ENCODE assay signal across 1 cellular context in the genomic region with DNA sequence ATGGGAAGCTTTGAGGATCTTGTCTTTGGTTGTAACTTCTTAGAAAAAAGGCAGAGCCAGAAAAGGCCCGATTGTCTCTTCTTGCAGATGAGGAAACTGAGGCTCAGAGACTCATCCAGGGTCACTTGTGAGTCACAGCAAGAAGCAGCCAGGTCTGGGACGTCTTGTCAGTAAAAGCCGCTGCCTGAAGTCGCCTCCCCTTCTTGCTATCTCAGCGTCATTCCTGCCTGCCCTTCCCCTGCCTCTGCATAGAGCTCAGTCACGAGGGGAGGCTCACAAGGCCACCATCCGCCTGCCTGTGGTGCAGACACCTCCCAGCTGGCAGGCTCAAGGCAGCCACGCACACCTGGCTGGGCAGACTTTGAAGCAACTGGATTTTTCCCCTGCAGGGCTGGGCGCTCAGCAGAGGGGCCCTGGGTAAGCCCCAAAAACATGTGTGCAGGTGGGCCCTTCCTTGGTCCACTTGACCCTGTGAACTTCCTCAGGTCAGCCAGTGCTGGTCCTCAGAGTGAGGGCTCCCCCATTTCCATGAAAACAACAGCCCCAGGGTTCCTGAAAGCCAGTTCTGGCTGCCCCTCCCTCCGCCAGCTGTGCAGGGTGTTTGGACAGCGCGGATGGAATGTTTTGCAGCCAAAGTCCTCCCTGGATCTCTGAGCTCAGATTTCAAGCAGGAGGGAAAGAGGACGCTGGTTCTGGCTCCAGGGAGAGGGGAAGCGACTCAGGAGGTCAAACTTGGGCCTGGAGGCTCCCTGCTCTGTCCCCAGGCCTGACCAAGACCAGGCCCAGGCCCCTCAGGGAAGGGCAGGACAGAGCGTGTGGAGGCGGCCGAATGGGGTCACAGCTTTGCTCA.
A peak's percentile ranks its signal among the peaks of the same experiment; 100 is the strongest.
TF ChIP-seq lines count a peak whose summit lies in the region.

No MANE protein-coding gene starts in this region.

TF ChIP-seq in K562, 482 proteins besides CTCF, POLR2A, EP300 and RAD21 (continues in another document):
- TF ChIP-seq, protein P1, sequence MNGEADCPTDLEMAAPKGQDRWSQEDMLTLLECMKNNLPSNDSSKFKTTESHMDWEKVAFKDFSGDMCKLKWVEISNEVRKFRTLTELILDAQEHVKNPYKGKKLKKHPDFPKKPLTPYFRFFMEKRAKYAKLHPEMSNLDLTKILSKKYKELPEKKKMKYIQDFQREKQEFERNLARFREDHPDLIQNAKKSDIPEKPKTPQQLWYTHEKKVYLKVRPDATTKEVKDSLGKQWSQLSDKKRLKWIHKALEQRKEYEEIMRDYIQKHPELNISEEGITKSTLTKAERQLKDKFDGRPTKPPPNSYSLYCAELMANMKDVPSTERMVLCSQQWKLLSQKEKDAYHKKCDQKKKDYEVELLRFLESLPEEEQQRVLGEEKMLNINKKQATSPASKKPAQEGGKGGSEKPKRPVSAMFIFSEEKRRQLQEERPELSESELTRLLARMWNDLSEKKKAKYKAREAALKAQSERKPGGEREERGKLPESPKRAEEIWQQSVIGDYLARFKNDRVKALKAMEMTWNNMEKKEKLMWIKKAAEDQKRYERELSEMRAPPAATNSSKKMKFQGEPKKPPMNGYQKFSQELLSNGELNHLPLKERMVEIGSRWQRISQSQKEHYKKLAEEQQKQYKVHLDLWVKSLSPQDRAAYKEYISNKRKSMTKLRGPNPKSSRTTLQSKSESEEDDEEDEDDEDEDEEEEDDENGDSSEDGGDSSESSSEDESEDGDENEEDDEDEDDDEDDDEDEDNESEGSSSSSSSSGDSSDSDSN (IDR thresholded peaks at IDR 0.05; ENCODE audit: borderline replicate concordance in 1 of 2, low read depth in 2 of 2, low read length in 2 of 2): peak in 1 of 2 experiments; percentile 83; a peak in 2 of 4 replicates
- TF ChIP-seq ZBTB11 (CRISPR knock-in tag; IDR thresholded peaks at IDR 0.05): 0 out of 6 replicates have a peak, but pooled peaks of 1 of the 3 experiments have one; percentile 17
- no peak for TF ChIP-seq NR2C1 (IDR thresholded peaks at IDR 0.05)
- peak; percentile 33; the same call in 1 of the 2 replicates for TF ChIP-seq NR2C1 (tag; IDR thresholded peaks at IDR 0.05)
- TF ChIP-seq CBFA2T2 (conservative IDR thresholded peaks at IDR 0.05): peak; percentile 12; the same call in 1 of the 2 replicates
- 0 out of 2 replicates have a peak, but pooled peaks have one; percentile 37 for TF ChIP-seq RBFOX2 (IDR thresholded peaks at IDR 0.05; ENCODE audit: low read depth, low read length)
- no peak for TF ChIP-seq ZKSCAN1 (IDR thresholded peaks at IDR 0.05; ENCODE audit: low read depth, low read length)
- peak; percentile 48 for TF ChIP-seq ZFX (CRISPR knock-in tag; IDR thresholded peaks at IDR 0.05)
- TF ChIP-seq, protein P2, sequence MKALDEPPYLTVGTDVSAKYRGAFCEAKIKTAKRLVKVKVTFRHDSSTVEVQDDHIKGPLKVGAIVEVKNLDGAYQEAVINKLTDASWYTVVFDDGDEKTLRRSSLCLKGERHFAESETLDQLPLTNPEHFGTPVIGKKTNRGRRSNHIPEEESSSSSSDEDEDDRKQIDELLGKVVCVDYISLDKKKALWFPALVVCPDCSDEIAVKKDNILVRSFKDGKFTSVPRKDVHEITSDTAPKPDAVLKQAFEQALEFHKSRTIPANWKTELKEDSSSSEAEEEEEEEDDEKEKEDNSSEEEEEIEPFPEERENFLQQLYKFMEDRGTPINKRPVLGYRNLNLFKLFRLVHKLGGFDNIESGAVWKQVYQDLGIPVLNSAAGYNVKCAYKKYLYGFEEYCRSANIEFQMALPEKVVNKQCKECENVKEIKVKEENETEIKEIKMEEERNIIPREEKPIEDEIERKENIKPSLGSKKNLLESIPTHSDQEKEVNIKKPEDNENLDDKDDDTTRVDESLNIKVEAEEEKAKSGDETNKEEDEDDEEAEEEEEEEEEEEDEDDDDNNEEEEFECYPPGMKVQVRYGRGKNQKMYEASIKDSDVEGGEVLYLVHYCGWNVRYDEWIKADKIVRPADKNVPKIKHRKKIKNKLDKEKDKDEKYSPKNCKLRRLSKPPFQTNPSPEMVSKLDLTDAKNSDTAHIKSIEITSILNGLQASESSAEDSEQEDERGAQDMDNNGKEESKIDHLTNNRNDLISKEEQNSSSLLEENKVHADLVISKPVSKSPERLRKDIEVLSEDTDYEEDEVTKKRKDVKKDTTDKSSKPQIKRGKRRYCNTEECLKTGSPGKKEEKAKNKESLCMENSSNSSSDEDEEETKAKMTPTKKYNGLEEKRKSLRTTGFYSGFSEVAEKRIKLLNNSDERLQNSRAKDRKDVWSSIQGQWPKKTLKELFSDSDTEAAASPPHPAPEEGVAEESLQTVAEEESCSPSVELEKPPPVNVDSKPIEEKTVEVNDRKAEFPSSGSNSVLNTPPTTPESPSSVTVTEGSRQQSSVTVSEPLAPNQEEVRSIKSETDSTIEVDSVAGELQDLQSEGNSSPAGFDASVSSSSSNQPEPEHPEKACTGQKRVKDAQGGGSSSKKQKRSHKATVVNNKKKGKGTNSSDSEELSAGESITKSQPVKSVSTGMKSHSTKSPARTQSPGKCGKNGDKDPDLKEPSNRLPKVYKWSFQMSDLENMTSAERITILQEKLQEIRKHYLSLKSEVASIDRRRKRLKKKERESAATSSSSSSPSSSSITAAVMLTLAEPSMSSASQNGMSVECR (CRISPR knock-in tag; IDR thresholded peaks at IDR 0.05): no peak
- TF ChIP-seq ID3 (CRISPR knock-in tag; IDR thresholded peaks at IDR 0.05): no peak
- 0 out of 2 replicates have a peak, but pooled peaks have one; percentile 17 for TF ChIP-seq ID3 (tag; IDR thresholded peaks at IDR 0.05)
- peak; percentile 22; the same call in 1 of the 2 replicates for TF ChIP-seq CXXC5 (CRISPR knock-in tag; IDR thresholded peaks at IDR 0.05)
- no peak for TF ChIP-seq PHTF2 (CRISPR knock-in tag; IDR thresholded peaks at IDR 0.05)
- TF ChIP-seq ZFP36 (IDR thresholded peaks at IDR 0.05; ENCODE audit: low read depth, low read length, partially characterized antibody): peak; percentile 56
- TF ChIP-seq, protein P3, sequence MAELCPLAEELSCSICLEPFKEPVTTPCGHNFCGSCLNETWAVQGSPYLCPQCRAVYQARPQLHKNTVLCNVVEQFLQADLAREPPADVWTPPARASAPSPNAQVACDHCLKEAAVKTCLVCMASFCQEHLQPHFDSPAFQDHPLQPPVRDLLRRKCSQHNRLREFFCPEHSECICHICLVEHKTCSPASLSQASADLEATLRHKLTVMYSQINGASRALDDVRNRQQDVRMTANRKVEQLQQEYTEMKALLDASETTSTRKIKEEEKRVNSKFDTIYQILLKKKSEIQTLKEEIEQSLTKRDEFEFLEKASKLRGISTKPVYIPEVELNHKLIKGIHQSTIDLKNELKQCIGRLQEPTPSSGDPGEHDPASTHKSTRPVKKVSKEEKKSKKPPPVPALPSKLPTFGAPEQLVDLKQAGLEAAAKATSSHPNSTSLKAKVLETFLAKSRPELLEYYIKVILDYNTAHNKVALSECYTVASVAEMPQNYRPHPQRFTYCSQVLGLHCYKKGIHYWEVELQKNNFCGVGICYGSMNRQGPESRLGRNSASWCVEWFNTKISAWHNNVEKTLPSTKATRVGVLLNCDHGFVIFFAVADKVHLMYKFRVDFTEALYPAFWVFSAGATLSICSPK (IDR thresholded peaks at IDR 0.05; ENCODE audit: borderline replicate concordance): no peak
- no peak for TF ChIP-seq MAFF (IDR thresholded peaks at IDR 0.05; ENCODE audit: low read length)
- no peak for TF ChIP-seq ZNF41 (CRISPR knock-in tag; conservative IDR thresholded peaks at IDR 0.05)
- no peak for TF ChIP-seq GABPB2 (CRISPR knock-in tag; conservative IDR thresholded peaks at IDR 0.05)
- peak; percentile 60 for TF ChIP-seq TBP (optimal IDR thresholded peaks at IDR 0.05; ENCODE audit: low read depth, low read length)
- TF ChIP-seq BCOR (IDR thresholded peaks at IDR 0.05): peak; percentile 83
- peak; percentile 39; the same call in 1 of the 2 replicates for TF ChIP-seq JUND (IDR thresholded peaks at IDR 0.05; ENCODE audit: borderline replicate concordance, low read depth, low read length)
- no peak; the same call in 2 of the 3 replicates for TF ChIP-seq JUND (tag; IDR thresholded peaks at IDR 0.05; ENCODE audit: borderline replicate concordance, low read depth, low read length)
- no peak for TF ChIP-seq BRD9 (IDR thresholded peaks at IDR 0.05; ENCODE audit: low read depth, partially characterized antibody)
- TF ChIP-seq MAX (CRISPR knock-in tag; IDR thresholded peaks at IDR 0.05): peak; percentile 67
- no peak for TF ChIP-seq NR2C2 (CRISPR knock-in tag; IDR thresholded peaks at IDR 0.05)
- peak; percentile 43; the same call in 1 of the 2 replicates for TF ChIP-seq NR2C2 (tag; IDR thresholded peaks at IDR 0.05)
- TF ChIP-seq ZNF561 (CRISPR knock-in tag; conservative IDR thresholded peaks at IDR 0.05): no peak
- peak; percentile 7 for TF ChIP-seq MEIS2 (IDR thresholded peaks at IDR 0.05; ENCODE audit: partially characterized antibody)
- TF ChIP-seq NRF1 (conservative IDR thresholded peaks at IDR 0.05 in 1 of 2, IDR thresholded peaks at IDR 0.05 in 1 of 2): peak in 1 of 2 experiments; percentile 17; a peak in 1 of 4 replicates
- TF ChIP-seq CBFA2T3 (IDR thresholded peaks at IDR 0.05): peak; percentile 42
- no peak for TF ChIP-seq NCOA6 (IDR thresholded peaks at IDR 0.05)
- TF ChIP-seq DPF2 (IDR thresholded peaks at IDR 0.05): 0 out of 2 replicates have a peak, but pooled peaks have one; percentile 12
- TF ChIP-seq EWSR1 (IDR thresholded peaks at IDR 0.05; ENCODE audit: borderline replicate concordance, low read depth, partially characterized antibody): no peak
- peak in 1 of 2 experiments; percentile 40 for TF ChIP-seq E2F6 (IDR thresholded peaks at IDR 0.05; ENCODE audit: borderline replicate concordance in 1 of 2, extremely low read depth in 1 of 2, insufficient read depth in 1 of 2, insufficient read length in 1 of 2, low read depth in 1 of 2, low read length in 1 of 2, poor library complexity in 1 of 2, severe bottlenecking in 1 of 2)
- TF ChIP-seq PCBP2 (IDR thresholded peaks at IDR 0.05; ENCODE audit: low read depth, low read length, poor library complexity, severe bottlenecking): no peak
- TF ChIP-seq, protein P4, sequence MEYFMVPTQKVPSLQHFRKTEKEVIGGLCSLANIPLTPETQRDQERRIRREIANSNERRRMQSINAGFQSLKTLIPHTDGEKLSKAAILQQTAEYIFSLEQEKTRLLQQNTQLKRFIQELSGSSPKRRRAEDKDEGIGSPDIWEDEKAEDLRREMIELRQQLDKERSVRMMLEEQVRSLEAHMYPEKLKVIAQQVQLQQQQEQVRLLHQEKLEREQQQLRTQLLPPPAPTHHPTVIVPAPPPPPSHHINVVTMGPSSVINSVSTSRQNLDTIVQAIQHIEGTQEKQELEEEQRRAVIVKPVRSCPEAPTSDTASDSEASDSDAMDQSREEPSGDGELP (CRISPR knock-in tag; IDR thresholded peaks at IDR 0.05; ENCODE audit: borderline replicate concordance): peak; percentile 79; the same call in 1 of the 2 replicates
- no peak for TF ChIP-seq PTBP1 (IDR thresholded peaks at IDR 0.05; ENCODE audit: low read depth, low read length)
- peak; percentile 11; the same call in 1 of the 2 replicates for TF ChIP-seq L3MBTL2 (IDR thresholded peaks at IDR 0.05)
- TF ChIP-seq ATF7 (IDR thresholded peaks at IDR 0.05): peak; percentile 22; the same call in 1 of the 2 replicates
- no peak for TF ChIP-seq POLR3A (IDR thresholded peaks at IDR 0.05; ENCODE audit: borderline replicate concordance, extremely low read depth, insufficient read depth, insufficient read length)
- TF ChIP-seq NELFE (IDR thresholded peaks at IDR 0.05; ENCODE audit: insufficient read depth, insufficient read length): no peak
- TF ChIP-seq FOSL1 (tag; conservative IDR thresholded peaks at IDR 0.05): 0 out of 2 replicates have a peak, but pooled peaks have one; percentile 12
